Comparison of ENCODE assay signal across 23 cellular contexts in genomic region chr14:104298458-104298857, GRCh38.
"Had no signal": no experiment of that assay in that cellular context is flagged by ENCODE, and none has a peak within 500 bp of the region (broad histone marks: within the 10 kb centered on the region; RNA-seq: fewer than 3 reads in every experiment).

No MANE protein-coding gene starts in this region.

- H3K27ac ChIP-seq: heart left ventricle, thoracic aorta, uterus, VCaP had no signal

- H3K4me1 ChIP-seq: uterus had no signal

- H3K9me3 ChIP-seq: heart left ventricle, thoracic aorta, uterus had no signal

- H3K27me3 ChIP-seq: uterus had no signal

- H3K36me3 ChIP-seq: heart left ventricle, thoracic aorta, uterus had no signal

- DNase-seq: activated CD4-positive, alpha-beta memory T cell treated with anti-CD3 and anti-CD28 coated beads for 36 hours; activated CD4-positive, alpha-beta T cell treated with anti-CD3 and anti-CD28 coated beads, Interleukin-2, amount 10 ng/mL, durations not matched to agents 24 days and 14 days; activated CD4-positive, CD25-positive, alpha-beta regulatory T cell treated with anti-CD3 and anti-CD28 coated beads, Interleukin-2, amount 50 U/mL, for 72 hours; activated CD8-positive, alpha-beta memory T cell treated with anti-CD3 and anti-CD28 coated beads, Interleukin-2, amount 50 U/mL, for 4 hours; activated effector memory CD4-positive, alpha-beta T cell treated with anti-CD3 and anti-CD28 coated beads, Interleukin-2, amount 50 U/mL, for 16 hours; activated naive CD4-positive, alpha-beta T cell treated with anti-CD3 and anti-CD28 coated beads, Interleukin-2, amount 50 U/mL, for 16 hours; activated T-cell treated with anti-CD3 and anti-CD28 coated beads, Interleukin-2, amount 50 U/mL, for 1 hour; amniotic stem cell; central memory CD4-positive, alpha-beta T cell; foreskin fibroblast; naive thymus-derived CD4-positive, alpha-beta T cell; nucleus accumbens; small intestine; stimulated activated CD4-positive, alpha-beta T cell treated with anti-CD3 and anti-CD28 coated beads, Interleukin-4, amount 100 ng/mL, for 24 hours; T-helper 9 cell; trophoblast cell; uterus had no signal

- ATAC-seq: esophagus mucosa; heart left ventricle; naive thymus-derived CD4-positive, alpha-beta T cell; sciatic nerve; stimulated activated effector memory CD8-positive, alpha-beta T cell treated with anti-CD3 and anti-CD28 coated beads, Interleukin-12 subunit alpha, Interleukin-12 subunit beta, amount 100 ng/mL, for 72 hours had no signal

- H3K4me3 ChIP-seq: heart left ventricle, thoracic aorta, uterus had no signal
